Comparison of ENCODE assay signal across 8 cellular contexts in the genomic region with DNA sequence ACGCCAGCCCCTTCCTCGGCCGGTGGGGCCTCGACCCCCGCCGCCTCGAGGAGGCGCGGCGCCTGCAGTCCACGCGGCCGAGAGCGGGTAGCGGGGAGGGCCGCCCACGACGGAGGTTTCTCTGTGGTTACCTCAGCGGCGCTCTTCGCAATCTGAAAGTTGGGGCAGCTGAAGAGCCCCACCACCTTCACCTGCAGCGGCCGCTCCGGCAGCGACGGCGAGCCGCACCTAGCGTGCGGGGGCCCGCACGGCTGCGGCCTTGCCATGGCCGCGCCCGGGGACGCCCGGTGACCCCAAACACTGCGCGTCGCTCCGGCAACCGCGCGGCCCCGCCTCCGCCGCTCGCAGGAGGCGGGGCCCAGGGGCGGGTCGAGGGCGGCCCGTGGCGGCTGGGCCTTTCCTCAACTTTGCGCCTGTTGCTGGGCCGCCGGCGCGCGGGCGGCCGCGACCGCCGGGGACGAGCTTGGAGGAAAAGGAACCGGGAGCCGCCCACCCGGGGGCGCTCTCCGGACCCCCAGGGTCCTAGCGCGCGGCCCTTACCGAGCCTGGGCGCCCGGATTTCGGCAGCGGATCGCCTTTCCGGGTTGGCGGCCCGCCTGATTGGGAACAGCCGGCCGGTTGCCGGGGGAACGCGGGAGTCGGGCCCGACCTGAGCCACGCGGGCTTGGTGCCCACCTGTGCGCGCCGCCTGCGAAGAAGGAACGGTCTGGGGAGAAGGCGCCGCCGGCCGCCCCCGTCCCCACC. TPM values are rescaled to one million over a fixed set of nuclear protein-coding genes. Genes with fewer than 3 reads are reported as not detected.
A peak's percentile ranks its signal among the peaks of the same experiment; 100 is the strongest.
DNase-seq lines count a peak whose midpoint lies in the region; ATAC-seq, FAIRE-seq and TF ChIP-seq lines count a peak whose summit lies in the region.

Gene PPIL6 (minus strand): TSS at position 304 of the 744 bp plus-strand sequence. CDS start 38 bp downstream, at position 266.
Gene SMPD2 (plus strand): TSS at position 400 of the 744 bp plus-strand sequence. CDS start 398 bp downstream, outside the sequence.

- peak within 1 kb of the TSS; percentile 88 for H3K27ac Mint-ChIP-seq in activated naive CD8-positive, alpha-beta T cell

- POLR2A ChIA-PET in SK-N-SH (lab: Yijun Ruan, JAX): interaction anchor here (0.6 to 3.9 kb wide), 6 partner anchors 8 to 346 kb away, joined by 3 to 43 read pairs (median 4); partner anchors contain the start of genes CD164 and MICAL1

- CTCF ChIA-PET in SK-N-SH (lab: Yijun Ruan, JAX): interaction anchor here (0.6 to 3.5 kb wide), 14 partner anchors 10 to 586 kb away, joined by 3 to 47 read pairs (median 4); partner anchors contain the start of genes MICAL1, SESN1 and ZBTB24

- H3K27ac ChIP-seq in SK-N-SH (ENCODE audit: low read depth in 2 of 2, low read length in 1 of 2) (peak within 1 kb of the TSS; percentile 76 to 78), parathyroid adenoma (peak within 1 kb of the TSS; percentile 89), tibial nerve (peak within 1 kb of the TSS; percentile 64 to 96 (median 92))

- TF ChIP-seq POLR2A in H54 (IDR thresholded peaks at IDR 0.05; ENCODE audit: low read depth, low read length): peak; percentile 43; the same call in 1 of the 2 replicates
- peak; percentile 40 to 66 for TF ChIP-seq POLR2A in tibial nerve (IDR thresholded peaks at IDR 0.05)

- DNase-seq in GM04503 (ENCODE audit: low read depth): peak; percentile 45
- DNase-seq in H54 (ENCODE audit: insufficient read length, low spot score): peak; percentile 72
- DNase-seq in LoVo (ENCODE audit: low spot score): peak; percentile 92
- DNase-seq in SK-N-SH: peak; percentile 98
- DNase-seq in Right ventricle myocardium inferior (ENCODE audit: missing footprints): peak; percentile 94
- DNase-seq in tibial nerve (ENCODE audit: low spot score in 2 of 2): peak; percentile 68 to 76

- H3K4me1 Mint-ChIP-seq in activated naive CD8-positive, alpha-beta T cell (ENCODE audit: low read depth): peaks cover 26% of the 10 kb centered on the region

- TF ChIP-seq EP300 in SK-N-SH (IDR thresholded peaks at IDR 0.05; ENCODE audit: borderline replicate concordance in 1 of 2, low read depth in 1 of 2, low read length in 1 of 2): 0 out of 4 replicates have a peak, but pooled peaks of 1 of the 2 experiments have one; percentile 49
- TF ChIP-seq EP300 in tibial nerve (IDR thresholded peaks at IDR 0.05): peak in 1 of 2 donors; percentile 76

- H3K4me3 Mint-ChIP-seq in activated naive CD8-positive, alpha-beta T cell: peak within 1 kb of the TSS; percentile 92

- peaks cover 4% of the 10 kb centered on the region for H3F3A ChIP-seq in SK-N-SH (replicated peaks; ENCODE audit: insufficient read depth)

- whole genome bisulfite sequencing in SK-N-SH (ENCODE audit: low lambda C conversion rate): 0% methylated on average over 9 of the region's 103 CpGs
- 0 to 1% methylated on average over 38 to 52 of the region's 103 CpGs for WGBS in tibial nerve, 2 donors

- H4K20me1 ChIP-seq in SK-N-SH (ENCODE audit: insufficient read depth): no peaks in the 10 kb centered on the region

- H3K79me2 ChIP-seq in SK-N-SH (ENCODE audit: insufficient read depth) (no peaks in the 10 kb centered on the region), parathyroid adenoma (no peaks in the 10 kb centered on the region)

- TF ChIP-seq CTCF in SK-N-SH (IDR thresholded peaks at IDR 0.05): peak; percentile 38; the same call in 1 of the 2 replicates
- peak; percentile 55 for TF ChIP-seq CTCF in parathyroid adenoma (IDR thresholded peaks at IDR 0.05)
- peak; percentile 26 to 63 (median 36) for TF ChIP-seq CTCF in tibial nerve (IDR thresholded peaks at IDR 0.05)

- H3K4me1 ChIP-seq in SK-N-SH (ENCODE audit: control insufficient read depth in 1 of 2, insufficient read depth in 2 of 2, low read depth in 1 of 2, low read length in 1 of 2) (peaks cover 0 to 23% of the 10 kb centered on the region in 2 experiments; a peak in 1 of 4 replicates), parathyroid adenoma (peaks cover 15% of the 10 kb centered on the region), tibial nerve (peaks cover 0 to 38% (median 14%) of the 10 kb centered on the region in 4 donors)

- no peaks in the 10 kb centered on the region for H3K9me3 Mint-ChIP-seq in activated naive CD8-positive, alpha-beta T cell (ENCODE audit: low read depth)

- ATAC-seq in Right ventricle myocardium inferior: peak; percentile 95

- peak within 1 kb of the TSS; percentile 89 for H2AFZ ChIP-seq in SK-N-SH (ENCODE audit: low read depth)
- H2AFZ ChIP-seq in parathyroid adenoma: peak within 1 kb of the TSS; percentile 95

- FAIRE-seq in H54 (lab: Jason Lieb, UNC): no peak

- peak; percentile 30 for TF ChIP-seq RAD21 in SK-N-SH (IDR thresholded peaks at IDR 0.05; ENCODE audit: low read length)

- H3K27me3 ChIP-seq in SK-N-SH (ENCODE audit: insufficient read depth) (no peaks in the 10 kb centered on the region), parathyroid adenoma (ENCODE audit: control insufficient read depth, insufficient read depth, low read length) (no peaks in the 10 kb centered on the region), tibial nerve (no peaks in the 10 kb centered on the region)

- H3K4me3 ChIP-seq in SK-N-SH (ENCODE audit: low read depth in 2 of 2, low read length in 1 of 2) (peak within 1 kb of the TSS; percentile 88 to 90), parathyroid adenoma (ENCODE audit: low read depth, low read length) (peak within 1 kb of the TSS; percentile 97), tibial nerve (peak within 1 kb of the TSS; percentile 75 to 98 (median 91))

- H3K36me3 ChIP-seq in SK-N-SH (replicated peaks in 1 of 2; ENCODE audit: control insufficient read depth in 1 of 2, insufficient read depth in 2 of 2, low read length in 1 of 2): peaks cover 0 to 25% of the 10 kb centered on the region in 2 experiments
- H3K36me3 ChIP-seq in parathyroid adenoma (ENCODE audit: control insufficient read depth, insufficient read depth, low read length): no peaks in the 10 kb centered on the region
- peaks cover 0 to 34% (median 0%) of the 10 kb centered on the region in 3 donors for H3K36me3 ChIP-seq in tibial nerve

- H3K4me2 ChIP-seq in SK-N-SH (peak within 1 kb of the TSS; percentile 92), parathyroid adenoma (ENCODE audit: low read length) (peak within 1 kb of the TSS; percentile 96)

- H3K27me3 Mint-ChIP-seq in activated naive CD8-positive, alpha-beta T cell: no peaks in the 10 kb centered on the region

- peak within 1 kb of the TSS; percentile 94 for H3K9ac ChIP-seq in SK-N-SH
- H3K9ac ChIP-seq in parathyroid adenoma: peak within 1 kb of the TSS; percentile 58

- H3K9me2 ChIP-seq in SK-N-SH: no peaks in the 10 kb centered on the region

- peaks cover 2% of the 10 kb centered on the region for H3K36me3 Mint-ChIP-seq in activated naive CD8-positive, alpha-beta T cell

- intact Hi-C loops in Right ventricle myocardium inferior (cut with DNase I): loop anchor here (2.0 to 5.0 kb wide), 3 partner anchors 14 to 58 kb away; partner anchors contain the start of genes CD164, MICAL1 and ZBTB24

- H3K9me3 ChIP-seq in SK-N-SH (no peaks in the 10 kb centered on the region), parathyroid adenoma (ENCODE audit: control insufficient read depth, low read length) (no peaks in the 10 kb centered on the region), tibial nerve (no peaks in the 10 kb centered on the region)

TF ChIP-seq in SK-N-SH, 30 proteins besides CTCF, POLR2A, EP300 and RAD21 (continues in another document):
- TF ChIP-seq, protein P1, sequence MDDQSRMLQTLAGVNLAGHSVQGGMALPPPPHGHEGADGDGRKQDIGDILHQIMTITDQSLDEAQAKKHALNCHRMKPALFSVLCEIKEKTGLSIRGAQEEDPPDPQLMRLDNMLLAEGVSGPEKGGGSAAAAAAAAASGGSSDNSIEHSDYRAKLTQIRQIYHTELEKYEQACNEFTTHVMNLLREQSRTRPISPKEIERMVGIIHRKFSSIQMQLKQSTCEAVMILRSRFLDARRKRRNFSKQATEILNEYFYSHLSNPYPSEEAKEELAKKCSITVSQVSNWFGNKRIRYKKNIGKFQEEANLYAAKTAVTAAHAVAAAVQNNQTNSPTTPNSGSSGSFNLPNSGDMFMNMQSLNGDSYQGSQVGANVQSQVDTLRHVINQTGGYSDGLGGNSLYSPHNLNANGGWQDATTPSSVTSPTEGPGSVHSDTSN (IDR thresholded peaks at IDR 0.05): 0 out of 2 replicates have a peak, but pooled peaks have one; percentile 3
- TF ChIP-seq RFX5 (IDR thresholded peaks at IDR 0.05; ENCODE audit: low read length): peak; percentile 62; the same call in 1 of the 2 replicates
- TF ChIP-seq NRF1 (IDR thresholded peaks at IDR 0.05; ENCODE audit: low read depth, low read length): peak; percentile 21; the same call in 1 of the 2 replicates
- TF ChIP-seq, protein P2, sequence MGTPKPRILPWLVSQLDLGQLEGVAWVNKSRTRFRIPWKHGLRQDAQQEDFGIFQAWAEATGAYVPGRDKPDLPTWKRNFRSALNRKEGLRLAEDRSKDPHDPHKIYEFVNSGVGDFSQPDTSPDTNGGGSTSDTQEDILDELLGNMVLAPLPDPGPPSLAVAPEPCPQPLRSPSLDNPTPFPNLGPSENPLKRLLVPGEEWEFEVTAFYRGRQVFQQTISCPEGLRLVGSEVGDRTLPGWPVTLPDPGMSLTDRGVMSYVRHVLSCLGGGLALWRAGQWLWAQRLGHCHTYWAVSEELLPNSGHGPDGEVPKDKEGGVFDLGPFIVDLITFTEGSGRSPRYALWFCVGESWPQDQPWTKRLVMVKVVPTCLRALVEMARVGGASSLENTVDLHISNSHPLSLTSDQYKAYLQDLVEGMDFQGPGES (IDR thresholded peaks at IDR 0.05; ENCODE audit: low read depth, low read length): no peak
- TF ChIP-seq YY1 (IDR thresholded peaks at IDR 0.05; ENCODE audit: low read depth): peak; percentile 61; the same call in 1 of the 2 replicates
- TF ChIP-seq NFIC (IDR thresholded peaks at IDR 0.05; ENCODE audit: borderline replicate concordance): peak; percentile 49; the same call in 1 of the 2 replicates
- no peak for TF ChIP-seq RCOR1 (IDR thresholded peaks at IDR 0.05; ENCODE audit: low read length)

RNA-seq across cellular contexts. Expression of gene PPIL6, which starts in this region (rescaled TPM):
- 1.1 and 1.9 TPM in 2 replicates for polyA plus RNA-seq in SK-N-SH (2012; rRNA removed)
- 1.8 and 3.6 TPM in 2 replicates for polyA plus RNA-seq in SK-N-SH (2012; cell fraction: cytosol; rRNA removed)
- polyA plus RNA-seq in SK-N-SH (2012; cell fraction: nucleus; rRNA removed): 0.26 and 0.46 TPM in 2 replicates
- total RNA-seq in Right ventricle myocardium inferior (4.5 TPM), tibial nerve (10 to 100 TPM in 1 of 4 donors, 1 to 10 TPM in 3; 1.2 to 16.5 (median 4.8) TPM)

RNA-seq across cellular contexts. Expression of gene SMPD2, which starts in this region (rescaled TPM):
- polyA plus RNA-seq in SK-N-SH (2012; rRNA removed): 9.7 and 11.4 TPM in 2 replicates
- 4.7 and 6.8 TPM in 2 replicates for polyA plus RNA-seq in SK-N-SH (2012; cell fraction: cytosol; rRNA removed)
- polyA plus RNA-seq in SK-N-SH (2012; cell fraction: nucleus; rRNA removed): 33.6 and 34.6 TPM in 2 replicates
- total RNA-seq in Right ventricle myocardium inferior (4.4 TPM), tibial nerve (10 to 100 TPM; 12.6 to 32.4 (median 17.1) TPM)

Comparison
In these comparisons a context has a peak if more than half of its experiments do, and no peak if none do; other contexts are left out.
1. Peak in every context shown above with its lines: DNase-seq, ATAC-seq, H3K4me3 ChIP-seq and H3K27ac ChIP-seq.
2. DNase-seq: peak in every context shown above with its lines; median percentile 98 in SK-N-SH; 94 in Right ventricle myocardium inferior; 92 in LoVo; 72 in H54; 72 in tibial nerve; 45 in GM04503.